ENCODE assay signal across 18 cellular contexts in the genomic region with DNA sequence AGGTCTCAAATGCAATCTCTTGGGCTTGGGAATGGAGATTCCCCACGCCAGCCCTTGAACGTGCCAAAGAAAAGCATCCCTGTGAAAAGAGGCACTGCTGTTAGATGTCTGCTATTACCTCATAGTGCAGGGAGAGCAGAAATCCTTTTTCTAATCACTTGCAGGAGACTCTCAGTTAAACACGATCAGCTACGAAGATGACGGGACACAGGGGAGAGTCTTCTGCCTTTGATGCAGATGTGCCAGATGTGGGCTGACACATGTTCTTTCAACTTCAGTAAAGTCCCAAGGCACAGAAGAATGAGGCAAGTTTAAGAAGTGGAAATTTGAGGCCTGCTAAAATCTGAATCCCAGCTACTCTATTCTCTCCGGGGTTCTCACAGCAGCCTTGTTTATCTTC.
"Had no signal": no experiment of that assay in that cellular context is flagged by ENCODE, and none has a peak within 500 bp of the region (broad histone marks: within the 10 kb centered on the region; RNA-seq: fewer than 3 reads in every experiment).

No MANE protein-coding gene starts in this region.

- H3K27me3 ChIP-seq: ovary, suprapubic skin, tibial artery, upper lobe of right lung had no signal

- H3K4me1 ChIP-seq: left ventricle myocardium inferior, suprapubic skin, tibial artery, upper lobe of right lung had no signal

- ATAC-seq: mucosa of descending colon; natural killer cell treated with Interleukin-12 subunit alpha and Interleukin-12 subunit beta and Interleukin-15 and Interleukin-18, amount 100 ng/mL, for 72 hours; right cardiac atrium; stimulated activated effector memory CD8-positive, alpha-beta T cell treated with anti-CD3 and anti-CD28 coated beads, Interleukin-12 subunit alpha, Interleukin-12 subunit beta, amount 100 ng/mL, for 72 hours; upper lobe of right lung had no signal

- DNase-seq: islet precursor cell; left ventricle myocardium inferior; midbrain; mucosa of descending colon; ovary; right cardiac atrium; stimulated activated CD4-positive, alpha-beta T cell treated with anti-CD3 and anti-CD28 coated beads, Interleukin-12 subunit alpha, Interleukin-12 subunit beta, amount 100 ng/mL, for 4 hours; stimulated activated CD4-positive, alpha-beta T cell treated with anti-CD3 and anti-CD28 coated beads, Interleukin-15, amount 100 ng/mL, for 24 hours; stimulated activated CD4-positive, alpha-beta T cell treated with anti-CD3 and anti-CD28 coated beads, Interleukin-2, amount 100 ng/mL, for 24 hours; stimulated activated CD4-positive, alpha-beta T cell treated with anti-CD3 and anti-CD28 coated beads, Interleukin-4, amount 100 ng/mL, for 24 hours; tibial artery; trophoblast cell; upper lobe of right lung had no signal

- H3K4me3 ChIP-seq: left ventricle myocardium inferior, lung, mucosa of descending colon, ovary, suprapubic skin, thoracic aorta, tibial artery, upper lobe of right lung had no signal

- H3K9me3 ChIP-seq: mucosa of descending colon, ovary, suprapubic skin, thoracic aorta, tibial artery, upper lobe of right lung had no signal

- H3K27ac ChIP-seq: left ventricle myocardium inferior, ovary, suprapubic skin, thoracic aorta, tibial artery, upper lobe of right lung had no signal

- H3K36me3 ChIP-seq: left ventricle myocardium inferior, ovary, suprapubic skin, thoracic aorta, tibial artery, upper lobe of right lung had no signal
